In genomic region chr2:100984892-100985307, GRCh38 we compare ENCODE assay signal across 9 cellular contexts. TPM values are rescaled to one million over a fixed set of nuclear protein-coding genes. Genes with fewer than 3 reads are reported as not detected.
DNase-seq lines count a peak whose midpoint lies in the region; ATAC-seq and TF ChIP-seq lines count a peak whose summit lies in the region.
"Had no signal": no experiment of that assay in that cellular context is flagged by ENCODE, and none has a peak within 500 bp of the region (broad histone marks: within the 10 kb centered on the region; RNA-seq: fewer than 3 reads in every experiment).

No MANE protein-coding gene starts in this region.

- peak; percentile 98 for TF ChIP-seq CTCF in DND-41 (IDR thresholded peaks at IDR 0.05; ENCODE audit: borderline replicate concordance, extremely low read depth, low read length, poor library complexity, severe bottlenecking)
- TF ChIP-seq CTCF in endodermal cell (conservative IDR thresholded peaks at IDR 0.05), result peak; percentile 96

- no peak overlapping the region for H2AFZ ChIP-seq in DND-41 (ENCODE audit: low read depth, low read length)

- no peaks in the 10 kb centered on the region for H3K36me3 Mint-ChIP-seq in endodermal cell (ENCODE audit: low read depth)
- H3K36me3 Mint-ChIP-seq: activated naive CD4-positive, alpha-beta T cell treated with anti-CD3 and anti-CD28 coated beads, Interleukin-2, amount 50 U/mL, for 24 hours had no signal

- peaks cover 1% of the 10 kb centered on the region for H3K4me1 Mint-ChIP-seq in endodermal cell
- H3K4me1 Mint-ChIP-seq: activated naive CD4-positive, alpha-beta T cell treated with anti-CD3 and anti-CD28 coated beads, Interleukin-2, amount 50 U/mL, for 24 hours had no signal

- H3K9ac ChIP-seq in DND-41 (ENCODE audit: low read depth, low read length) (no peak overlapping the region), endodermal cell (ENCODE audit: extremely low read depth, low read length, poor library complexity, severe bottlenecking) (no peak overlapping the region)

- peaks cover 1% of the 10 kb centered on the region for H3K27me3 Mint-ChIP-seq in endodermal cell (ENCODE audit: insufficient read depth)
- H3K27me3 Mint-ChIP-seq: activated naive CD4-positive, alpha-beta T cell treated with anti-CD3 and anti-CD28 coated beads, Interleukin-2, amount 50 U/mL, for 24 hours had no signal

- DNase-seq in DND-41 (peak; percentile 77), NCI-H82 treated with DMSO at 0.1 percent for 48 hours (lab: John Stamatoyannopoulos, UW; ENCODE audit: unreplicated experiment) (peak; percentile 3), endodermal cell (peak; percentile 90), mesenteric fat pad (ENCODE audit: low spot score) (peak; percentile 88)
- peak; percentile 87 for DNase-seq in activated CD8-positive, alpha-beta memory T cell treated with anti-CD3 and anti-CD28 coated beads for 24 hours
- DNase-seq in stimulated activated CD8-positive, alpha-beta memory T cell treated with anti-CD3 and anti-CD28 coated beads, Interleukin-4, amount 100 ng/mL, for 1 hour (ENCODE audit: low read depth in 2 of 2, low spot score in 1 of 2), result peak; percentile 50 to 54

- H3K4me3 ChIP-seq in DND-41 (ENCODE audit: low read depth in 1 of 2, low read length in 2 of 2) (no peak overlapping the region), endodermal cell (ENCODE audit: low read length) (no peak overlapping the region)

- H3K9me3 Mint-ChIP-seq in endodermal cell, result no peaks in the 10 kb centered on the region
- H3K9me3 Mint-ChIP-seq: activated naive CD4-positive, alpha-beta T cell treated with anti-CD3 and anti-CD28 coated beads, Interleukin-2, amount 50 U/mL, for 24 hours had no signal

- H4K20me1 ChIP-seq in DND-41 (ENCODE audit: insufficient read depth, low read length), result 0 out of 2 replicates have a peak, but pooled peaks cover 3% of the 10 kb centered on the region

- H3K79me2 ChIP-seq in DND-41 (ENCODE audit: insufficient read depth, low read length), result no peaks in the 10 kb centered on the region

- H3K4me1 ChIP-seq in DND-41 (ENCODE audit: insufficient read depth, low read length), result no peaks in the 10 kb centered on the region
- H3K4me1 ChIP-seq in endodermal cell (ENCODE audit: control insufficient read depth, insufficient read depth, low read length), result no peaks in the 10 kb centered on the region

- no peak overlapping the region for H3K27ac Mint-ChIP-seq in endodermal cell
- H3K27ac Mint-ChIP-seq: activated naive CD4-positive, alpha-beta T cell treated with anti-CD3 and anti-CD28 coated beads, Interleukin-2, amount 50 U/mL, for 24 hours had no signal

- 29 to 31% methylated on average over 7 of the region's 7 CpGs for WGBS in endodermal cell (ENCODE audit: insufficient coverage in 1 of 2, insufficient read length in 1 of 2), 2 experiments

- H3K27me3 ChIP-seq in DND-41 (ENCODE audit: insufficient read depth, low read length, poor library complexity) (no peaks in the 10 kb centered on the region), endodermal cell (ENCODE audit: control insufficient read depth, insufficient read depth, low read length, poor library complexity, severe bottlenecking) (no peaks in the 10 kb centered on the region)

- ATAC-seq in DND-41 (ENCODE audit: insufficient read depth, low read depth) (peak; percentile 95), HG02798 (IDR thresholded peaks at IDR 0.05; ENCODE audit: poor library complexity, unreplicated experiment) (peak; percentile 68), GM19455 (IDR thresholded peaks at IDR 0.05; ENCODE audit: unreplicated experiment) (no peak)

- H3K4me2 ChIP-seq in DND-41 (ENCODE audit: insufficient read depth, low read length), result no peak overlapping the region

- H3K4me3 Mint-ChIP-seq in endodermal cell, result no peak overlapping the region
- H3K4me3 Mint-ChIP-seq: activated naive CD4-positive, alpha-beta T cell treated with anti-CD3 and anti-CD28 coated beads, Interleukin-2, amount 50 U/mL, for 24 hours had no signal

- H3K36me3 ChIP-seq in DND-41 (ENCODE audit: insufficient read depth, low read length) (no peaks in the 10 kb centered on the region), endodermal cell (ENCODE audit: control insufficient read depth, insufficient read depth, low read length) (no peaks in the 10 kb centered on the region)

- H3K9me3 ChIP-seq in DND-41 (ENCODE audit: insufficient read depth, low read length, severe bottlenecking) (no peaks in the 10 kb centered on the region), endodermal cell (ENCODE audit: control insufficient read depth, low read length) (no peaks in the 10 kb centered on the region)

- H3K27ac ChIP-seq in DND-41 (ENCODE audit: low read length) (no peak overlapping the region), endodermal cell (ENCODE audit: low read depth, low read length) (no peak overlapping the region)

RNA-seq across cellular contexts. Expression of gene RPL31, which starts 17.2 kb away (rescaled TPM):
- total RNA-seq in endodermal cell (1,000 to 10,000 TPM; 1,597 to 1,823 TPM), mesenteric fat pad (1,076 TPM)
- 2,538 TPM for polyA plus RNA-seq in endodermal cell (2013, experiment 1 of 2)
- 2,476 TPM for polyA plus RNA-seq in endodermal cell (2013, experiment 2 of 2)

Comparison
In these comparisons a context has a peak if more than half of its experiments do, and no peak if none do; other contexts are left out.
1. DNase-seq: peak in every context shown above with its lines; median percentile 90 in endodermal cell; 88 in mesenteric fat pad; 87 in activated CD8-positive, alpha-beta memory T cell treated with anti-CD3 and anti-CD28 coated beads for 24 hours; 77 in DND-41; 52 in stimulated activated CD8-positive, alpha-beta memory T cell treated with anti-CD3 and anti-CD28 coated beads, Interleukin-4, amount 100 ng/mL, for 1 hour; 3 in NCI-H82 treated with DMSO at 0.1 percent for 48 hours.